In genomic region chr11:124174001-124174400, GRCh38 we compare ENCODE assay signal across 10 cellular contexts. TPM values are rescaled to one million over a fixed set of nuclear protein-coding genes. Genes with fewer than 3 reads are reported as not detected.
DNase-seq lines count a peak whose midpoint lies in the region; ATAC-seq, FAIRE-seq and TF ChIP-seq lines count a peak whose summit lies in the region.
"Had no signal": no experiment of that assay in that cellular context is flagged by ENCODE, and none has a peak within 500 bp of the region (broad histone marks: within the 10 kb centered on the region; RNA-seq: fewer than 3 reads in every experiment).

No MANE protein-coding gene starts in this region.

- H2AFZ ChIP-seq in neural progenitor cell (replicated peaks) = peak overlapping the region; percentile 71

- peaks cover 2% of the 10 kb centered on the region for H3K36me3 Mint-ChIP-seq in neural progenitor cell

- H3K27me3 ChIP-seq in neural progenitor cell = no peaks in the 10 kb centered on the region

- peak overlapping the region; percentile 62 for H3K4me2 ChIP-seq in neural progenitor cell

- H3K27ac Mint-ChIP-seq in neural progenitor cell = peak overlapping the region; percentile 87

- peaks cover 37% of the 10 kb centered on the region for H3K4me1 Mint-ChIP-seq in neural progenitor cell

- no peak overlapping the region for H3K4me3 ChIP-seq in neural progenitor cell
- H3K4me3 ChIP-seq: lower lobe of right lung had no signal

- H3K4me1 ChIP-seq in neural progenitor cell = peaks cover 22% of the 10 kb centered on the region
- H3K4me1 ChIP-seq: lower lobe of right lung had no signal

- no peaks in the 10 kb centered on the region for H3K9me3 ChIP-seq in neural progenitor cell (ENCODE audit: low read depth)
- H3K9me3 ChIP-seq: lower lobe of right lung had no signal

- H3K27me3 Mint-ChIP-seq in neural progenitor cell (ENCODE audit: insufficient read depth, low read depth) = peaks cover 6% of the 10 kb centered on the region

- TF ChIP-seq CTCF in neural progenitor cell (IDR thresholded peaks at IDR 0.05) = no peak

- H3K27ac ChIP-seq in neural progenitor cell = no peak overlapping the region
- H3K27ac ChIP-seq: lower lobe of right lung had no signal

- peaks cover 4% of the 10 kb centered on the region for H3K9me3 Mint-ChIP-seq in neural progenitor cell

- DNase-seq in GM12892 (ENCODE audit: insufficient read length) (no peak), NCI-H2081 (lab: John Stamatoyannopoulos, UW) (peak; percentile 78 to 95), dermis blood vessel endothelial cell (peak; percentile 86), neural progenitor cell (ENCODE audit: low spot score) (peak; percentile 90)
- DNase-seq in stimulated activated naive CD4-positive, alpha-beta T cell treated with Interleukin-2 at 50 U/mL for 16 hours (lab: John Stamatoyannopoulos, UW) = no peak
- DNase-seq: lower lobe of right lung had no signal

- H3K9ac ChIP-seq in neural progenitor cell = no peak overlapping the region

- H3K36me3 ChIP-seq in neural progenitor cell = no peaks in the 10 kb centered on the region
- H3K36me3 ChIP-seq: lower lobe of right lung had no signal

- peak; percentile 33 for FAIRE-seq in GM12892 (lab: Jason Lieb, UNC)

- no peaks in the 10 kb centered on the region for H4K20me1 ChIP-seq in neural progenitor cell (ENCODE audit: low read depth)

- H3K4me3 Mint-ChIP-seq in neural progenitor cell = no peak overlapping the region

- H3F3A ChIP-seq in neural progenitor cell (ENCODE audit: low read depth) = no peaks in the 10 kb centered on the region

- no peak for TF ChIP-seq POLR2A in GM12892 (IDR thresholded peaks at IDR 0.05; ENCODE audit: low read depth, low read length)

- no peaks in the 10 kb centered on the region for H3K79me2 ChIP-seq in neural progenitor cell (ENCODE audit: low read depth)

- no peak for ATAC-seq in GM21786 (IDR thresholded peaks at IDR 0.05; ENCODE audit: unreplicated experiment)
- no peak for ATAC-seq in GM19467 (IDR thresholded peaks at IDR 0.05; ENCODE audit: unreplicated experiment)
- ATAC-seq in GM21529 (IDR thresholded peaks at IDR 0.05; ENCODE audit: unreplicated experiment) = no peak

RNA-seq across cellular contexts. Expression of gene OR10D3, which starts 9.1 kb away (rescaled TPM):
- polyA plus RNA-seq in GM12892 (2012; ENCODE audit: missing spikeins) = not detected
- total RNA-seq in dermis blood vessel endothelial cell = not detected in 2 replicates
- not detected in 2 replicates for total RNA-seq in neural progenitor cell (ENCODE audit: low replicate concordance)
- total RNA-seq: lower lobe of right lung, urinary bladder had no signal
- polyA plus RNA-seq: urinary bladder had no signal

RNA-seq across cellular contexts. Expression of gene VWA5A, which starts 58.8 kb away (rescaled TPM):
- 0.32 TPM for polyA plus RNA-seq in GM12892 (2012; ENCODE audit: missing spikeins)
- 7.8 and 8.2 TPM in 2 replicates for total RNA-seq in dermis blood vessel endothelial cell
- 24.5 and 27.3 TPM in 2 replicates for total RNA-seq in neural progenitor cell (ENCODE audit: low replicate concordance)

Comparison
In these comparisons a context has a peak if more than half of its experiments do, and no peak if none do; other contexts are left out.
1. DNase-seq: peak in NCI-H2081 (2 of 2), dermis blood vessel endothelial cell (single experiment) and neural progenitor cell (single experiment); none in GM12892 (single experiment) and stimulated activated naive CD4-positive, alpha-beta T cell treated with Interleukin-2 at 50 U/mL for 16 hours (single experiment).